In the genomic region with DNA sequence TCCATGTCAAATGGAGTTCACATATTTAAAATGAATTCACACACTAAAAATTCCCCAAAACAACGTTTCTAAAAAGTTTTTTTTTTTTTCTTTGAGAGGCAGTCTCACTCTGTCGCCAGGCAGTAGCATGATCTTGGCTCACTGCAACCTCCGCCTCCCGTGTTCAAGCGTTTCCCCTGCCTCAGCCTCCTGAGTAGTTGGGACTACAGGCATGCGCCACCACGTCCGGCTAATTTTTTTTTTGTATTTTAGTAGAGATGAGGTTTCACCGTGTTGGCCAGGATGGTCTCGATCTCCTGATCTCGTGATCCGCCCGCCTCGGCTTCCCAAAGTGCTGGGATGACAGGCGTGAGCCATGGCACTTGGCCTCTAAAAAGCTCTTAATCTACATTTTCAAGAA, we compare ENCODE assay signal across 1 cellular context.
TF ChIP-seq lines count a peak whose summit lies in the region.

No MANE protein-coding gene starts in this region.

TF ChIP-seq in K562, 482 proteins besides CTCF, POLR2A, EP300 and RAD21:
- TF ChIP-seq NRF1 (conservative IDR thresholded peaks at IDR 0.05 in 1 of 2, IDR thresholded peaks at IDR 0.05 in 1 of 2) (peak; percentile 39 to 50), ZNF384 (IDR thresholded peaks at IDR 0.05; ENCODE audit: low read depth, low read length) (0 out of 2 replicates have a peak, but pooled peaks have one; percentile 20)
